ENCODE assay signal across 8 cellular contexts in the genomic region with DNA sequence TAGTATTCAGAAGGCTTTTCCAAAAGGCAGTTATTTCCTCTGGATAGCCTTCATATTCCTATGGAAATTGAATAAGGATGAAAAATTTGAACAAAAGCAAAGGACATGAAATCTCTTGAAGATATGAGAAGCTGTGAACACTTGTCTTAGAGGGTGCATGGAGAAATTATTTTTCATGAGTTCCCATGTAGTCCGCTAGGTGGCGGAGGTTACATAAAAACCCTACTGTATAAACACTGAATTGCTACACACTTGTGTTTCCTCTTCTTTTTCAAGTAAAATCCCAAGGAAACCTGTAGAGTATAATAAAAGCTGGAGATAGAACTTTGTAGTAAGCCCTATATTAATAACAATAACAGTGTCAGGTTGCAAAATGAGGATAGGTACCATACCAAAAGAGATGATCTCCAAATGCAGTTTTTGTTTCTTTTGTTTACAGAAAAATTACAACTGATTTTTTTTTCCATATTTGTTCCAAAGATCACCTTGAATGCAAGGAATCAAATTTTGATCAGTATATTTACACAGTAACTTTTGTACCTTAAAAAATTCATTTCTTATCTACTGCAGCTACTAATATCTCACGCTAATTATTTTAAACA. TPM values are rescaled to one million over a fixed set of nuclear protein-coding genes. Genes with fewer than 3 reads are reported as not detected.
DNase-seq lines count a peak whose midpoint lies in the region; ATAC-seq and TF ChIP-seq lines count a peak whose summit lies in the region.

No MANE protein-coding gene starts in this region.

- no peak overlapping the region for H3K27ac ChIP-seq in osteoblast (ENCODE audit: low read depth, low read length)

- H3K36me3 ChIP-seq in osteoblast (ENCODE audit: insufficient read depth, low read length) = no peaks in the 10 kb centered on the region

- H3K4me3 ChIP-seq in AG10803 (ENCODE audit: low read length) = no peak overlapping the region
- H3K4me3 ChIP-seq in Jurkat, Clone E6-1 (ENCODE audit: low read length) = no peak overlapping the region
- H3K4me3 ChIP-seq in osteoblast (ENCODE audit: insufficient read depth, low read length) = no peak overlapping the region

- peak; percentile 74 for TF ChIP-seq CTCF in AG10803 (conservative IDR thresholded peaks at IDR 0.05; ENCODE audit: low read length)
- peak; percentile 74 for TF ChIP-seq CTCF in osteoblast (IDR thresholded peaks at IDR 0.05; ENCODE audit: extremely low read depth, low read depth, low read length)

- H4K20me1 ChIP-seq in osteoblast (ENCODE audit: insufficient read depth, low read length) = no peaks in the 10 kb centered on the region

- no peak overlapping the region for H2AFZ ChIP-seq in osteoblast (ENCODE audit: low read length)

- no peak overlapping the region for H3K4me2 ChIP-seq in osteoblast (ENCODE audit: insufficient read depth, low read length)

- no peaks in the 10 kb centered on the region for H3K4me1 ChIP-seq in osteoblast (ENCODE audit: insufficient read depth, low read length)

- H3K9me3 ChIP-seq in osteoblast (ENCODE audit: low read depth, low read length) = no peaks in the 10 kb centered on the region

- ATAC-seq in esophagus mucosa (peak; percentile 48), GM21360 (IDR thresholded peaks at IDR 0.05; ENCODE audit: unreplicated experiment) (no peak)

- DNase-seq in AG10803 (ENCODE audit: low read depth) (peak; percentile 40), ELR (ENCODE audit: low read depth) (peak; percentile 66), SW480 (ENCODE audit: low spot score) (peak; percentile 18), osteoblast (ENCODE audit: insufficient read length, low spot score, missing footprints) (peak; percentile 60)
- peak; percentile 60 for DNase-seq in Jurkat, Clone E6-1 (ENCODE audit: low read depth, low spot score)
- no peak for DNase-seq in NK-92 treated with Interleukin-12 subunit alpha and Interleukin-12 subunit beta, amount 100 ng/mL, for 24 hours (lab: John Stamatoyannopoulos, UW)

- no peaks in the 10 kb centered on the region for H3K27me3 ChIP-seq in osteoblast (ENCODE audit: insufficient read depth, low read length)

- H3K79me2 ChIP-seq in osteoblast (ENCODE audit: insufficient read depth, low read length) = no peaks in the 10 kb centered on the region

RNA-seq across cellular contexts. Expression of gene OR4E1, which starts 37.8 kb away (rescaled TPM):
- polyA plus RNA-seq in Jurkat, Clone E6-1 (2012; ENCODE audit: insufficient read depth, insufficient read length) = not detected
- total RNA-seq in esophagus mucosa (not detected), osteoblast (not detected in 2 replicates)

RNA-seq across cellular contexts. Expression of gene OR4E2, which starts 57.8 kb away (rescaled TPM):
- not detected for polyA plus RNA-seq in Jurkat, Clone E6-1 (2012; ENCODE audit: insufficient read depth, insufficient read length)
- total RNA-seq in esophagus mucosa (not detected), osteoblast (not detected in 2 replicates)
